ENCODE assay signal across 12 cellular contexts in genomic region chr12:124386661-124387509, GRCh38.
DNase-seq lines count a peak whose midpoint lies in the region; ATAC-seq, FAIRE-seq and TF ChIP-seq lines count a peak whose summit lies in the region.
"Had no signal": no experiment of that assay in that cellular context is flagged by ENCODE, and none has a peak within 500 bp of the region (broad histone marks: within the 10 kb centered on the region; RNA-seq: fewer than 3 reads in every experiment).

No MANE protein-coding gene starts in this region.

- H3K4me1 Mint-ChIP-seq in progenitor cell of endocrine pancreas (ENCODE audit: low read depth) = peaks cover 8% of the 10 kb centered on the region

- no peak for TF ChIP-seq CTCF in coronary artery (IDR thresholded peaks at IDR 0.05)
- TF ChIP-seq CTCF in lung (IDR thresholded peaks at IDR 0.05; ENCODE audit: control extremely low read depth, extremely low read depth) = no peak
- TF ChIP-seq CTCF in thyroid gland (IDR thresholded peaks at IDR 0.05) = no peak
- no peak for TF ChIP-seq CTCF in progenitor cell of endocrine pancreas (IDR thresholded peaks at IDR 0.05; ENCODE audit: unreplicated experiment)

- no peaks in the 10 kb centered on the region for H3K9me3 Mint-ChIP-seq in progenitor cell of endocrine pancreas (ENCODE audit: low read depth)
- H3K9me3 Mint-ChIP-seq: activated CD4-positive, alpha-beta memory T cell treated with anti-CD3 and anti-CD28 coated beads, Interleukin-2, amount 10 ng/mL, durations not matched to agents 7 days and 5 days; stimulated activated effector memory CD8-positive, alpha-beta T cell treated with anti-CD3 and anti-CD28 coated beads, Interleukin-12 subunit alpha, Interleukin-12 subunit beta, amount 100 ng/mL, for 72 hours had no signal

- no peak for TF ChIP-seq POLR2A in thyroid gland (IDR thresholded peaks at IDR 0.05)

- no peak for FAIRE-seq in HTR-8/SVneo (lab: Jason Lieb, UNC)
- FAIRE-seq: bronchial epithelial cell had no signal

- H3K36me3 ChIP-seq in lung (ENCODE audit: control insufficient read depth in 2 of 2, insufficient read depth in 2 of 2, low read length in 2 of 2) = peaks cover 0 to 24% of the 10 kb centered on the region in 2 donors
- H3K36me3 ChIP-seq in thyroid gland = peaks cover 10 to 13% of the 10 kb centered on the region in 2 donors

- no peaks in the 10 kb centered on the region for H3K27me3 Mint-ChIP-seq in progenitor cell of endocrine pancreas
- H3K27me3 Mint-ChIP-seq: activated CD4-positive, alpha-beta memory T cell treated with anti-CD3 and anti-CD28 coated beads, Interleukin-2, amount 10 ng/mL, durations not matched to agents 7 days and 5 days had no signal

- peaks cover 14 to 42% of the 10 kb centered on the region in 2 donors for H3K4me1 ChIP-seq in lung (ENCODE audit: control insufficient read depth in 2 of 2, insufficient read depth in 2 of 2, low read length in 2 of 2)
- peaks cover 30 to 52% of the 10 kb centered on the region in 2 donors for H3K4me1 ChIP-seq in thyroid gland

- no peaks in the 10 kb centered on the region for H3K9me3 ChIP-seq in lung (ENCODE audit: control insufficient read depth in 2 of 2, insufficient read depth in 1 of 2, low read length in 1 of 2)
- no peaks in the 10 kb centered on the region for H3K9me3 ChIP-seq in thyroid gland

- H3K4me3 ChIP-seq in coronary artery (peak overlapping the region; percentile 73), lung (no peak overlapping the region), thyroid gland (replicated peaks in 1 of 3) (peak overlapping the region in 1 of 3 donors; percentile 36)

- intact Hi-C loops in thyroid gland (cut with DNase I) = no loop called here

- DNase-seq in LHCN-M2 (ENCODE audit: low read depth) = peak; percentile 65
- DNase-seq in coronary artery (ENCODE audit: low spot score) = no peak
- DNase-seq in lung (ENCODE audit: low spot score) = no peak
- no peak for DNase-seq in thyroid gland
- no peak for DNase-seq in HTR-8/SVneo (ENCODE audit: insufficient read length, low spot score)
- no peak for DNase-seq in progenitor cell of endocrine pancreas (ENCODE audit: low spot score, unreplicated experiment)
- DNase-seq in KG1 (lab: John Stamatoyannopoulos, UW) = no peak
- DNase-seq: activated CD4-positive, alpha-beta memory T cell treated with anti-CD3 and anti-CD28 coated beads, Interleukin-2, amount 10 ng/mL, durations not matched to agents 7 days and 5 days; MM.1S had no signal

- no peak overlapping the region for H3K27ac Mint-ChIP-seq in progenitor cell of endocrine pancreas
- H3K27ac Mint-ChIP-seq: activated CD4-positive, alpha-beta memory T cell treated with anti-CD3 and anti-CD28 coated beads, Interleukin-2, amount 10 ng/mL, durations not matched to agents 7 days and 5 days had no signal

- WGBS in lung, 2 donors = 71 to 83% methylated on average over 22 of the region's 22 CpGs
- WGBS in thyroid gland, 2 donors = 67 to 79% methylated on average over 10 to 22 of the region's 22 CpGs

- H3K27me3 ChIP-seq in lung (ENCODE audit: control insufficient read depth, insufficient read depth) = no peaks in the 10 kb centered on the region
- H3K27me3 ChIP-seq in thyroid gland = no peaks in the 10 kb centered on the region

- ATAC-seq in lung (ENCODE audit: insufficient read depth, low FRiP score) (no peak), HG02981 (IDR thresholded peaks at IDR 0.05; ENCODE audit: unreplicated experiment) (no peak)
- ATAC-seq: stimulated activated effector memory CD8-positive, alpha-beta T cell treated with anti-CD3 and anti-CD28 coated beads, Interleukin-12 subunit alpha, Interleukin-12 subunit beta, amount 100 ng/mL, for 72 hours had no signal

- no peak overlapping the region for H3K4me3 Mint-ChIP-seq in progenitor cell of endocrine pancreas (ENCODE audit: low read depth)
- H3K4me3 Mint-ChIP-seq: activated CD4-positive, alpha-beta memory T cell treated with anti-CD3 and anti-CD28 coated beads, Interleukin-2, amount 10 ng/mL, durations not matched to agents 7 days and 5 days had no signal

- H3K27ac ChIP-seq in coronary artery (peak overlapping the region; percentile 95 to 96), lung (ENCODE audit: low read depth in 1 of 2, low read length in 1 of 2) (peak overlapping the region; percentile 59 to 73), thyroid gland (peak overlapping the region in 2 of 3 donors; percentile 79 to 82)

- peaks cover 7% of the 10 kb centered on the region for H3K36me3 Mint-ChIP-seq in progenitor cell of endocrine pancreas (ENCODE audit: insufficient read depth)
